Comparison of ENCODE assay signal across 8 cellular contexts in genomic region chr17:17681744-17682292, GRCh38. TPM values are rescaled to one million over a fixed set of nuclear protein-coding genes. Genes with fewer than 3 reads are reported as not detected.
DNase-seq lines count a peak whose midpoint lies in the region; ATAC-seq, FAIRE-seq and TF ChIP-seq lines count a peak whose summit lies in the region.

No MANE protein-coding gene starts in this region.

- POLR2A ChIA-PET in T-cell (lab: Charles Lee): interaction anchor here in 1 of 2 donors (0.7 to 0.8 kb wide), 2 partner anchors 72 to 154 kb away, joined by 3 to 10 read pairs; no protein-coding TSS in a partner anchor

- peaks cover 32 to 44% (median 37%) of the 10 kb centered on the region in 3 donors for H3K4me1 Mint-ChIP-seq in T-cell
- H3K4me1 Mint-ChIP-seq in stimulated activated memory B cell treated with anti-CD40 and anti-IgM and Interleukin-4, amounts not matched to agents 10 μg/mL and 1 μg/mL and 100 μg/mL, for 72 hours: peaks cover 48% of the 10 kb centered on the region

- intact Hi-C loops in left lung (cut with DNase I): loop anchor here in 1 of 2 donors (10.0 kb wide), 1 partner anchor 183 kb away; no protein-coding TSS in a partner anchor

- H3K27ac ChIP-seq in left lung: peak overlapping the region; percentile 91 to 96

- DNase-seq in GM12891 (ENCODE audit: insufficient read length, low spot score) (no peak), T-cell (peak in 25 of 34 experiments; percentile 12 to 48 (median 22)), left lung (peak; percentile 58 to 92), NCI-H226 (no peak), H54 (ENCODE audit: insufficient read length, low spot score) (no peak)
- peak; percentile 40 for DNase-seq in central memory CD4-positive, alpha-beta T cell

- H3K4me3 ChIP-seq in left lung: peak overlapping the region; percentile 57 to 85

- FAIRE-seq in GM12891 (lab: Jason Lieb, UNC) (no peak), H54 (lab: Jason Lieb, UNC) (no peak)

- peaks cover 35 to 43% of the 10 kb centered on the region in 2 donors for H3K4me1 ChIP-seq in left lung

- no peak for TF ChIP-seq CTCF in left lung (IDR thresholded peaks at IDR 0.05)

- CTCF ChIA-PET in T-cell (lab: Charles Lee): interaction anchor here (0.6 to 1.4 kb wide), 8 partner anchors 9 to 351 kb away, joined by 3 to 5 read pairs (median 3); no protein-coding TSS in a partner anchor

- H3K27me3 ChIP-seq in left lung: no peaks in the 10 kb centered on the region

- H3K4me3 Mint-ChIP-seq in T-cell: peak overlapping the region; percentile 81 to 83 (median 81)
- H3K4me3 Mint-ChIP-seq in stimulated activated memory B cell treated with anti-CD40 and anti-IgM and Interleukin-4, amounts not matched to agents 10 μg/mL and 1 μg/mL and 100 μg/mL, for 72 hours: peak overlapping the region; percentile 89

- no peaks in the 10 kb centered on the region for H3K36me3 Mint-ChIP-seq in T-cell
- H3K36me3 Mint-ChIP-seq in stimulated activated memory B cell treated with anti-CD40 and anti-IgM and Interleukin-4, amounts not matched to agents 10 μg/mL and 1 μg/mL and 100 μg/mL, for 72 hours: no peaks in the 10 kb centered on the region

- no peaks in the 10 kb centered on the region for H3K36me3 ChIP-seq in left lung

- H3K27ac Mint-ChIP-seq in T-cell: peak overlapping the region in 1 of 2 donors; percentile 52
- peak overlapping the region; percentile 96 for H3K27ac Mint-ChIP-seq in stimulated activated memory B cell treated with anti-CD40 and anti-IgM and Interleukin-4, amounts not matched to agents 10 μg/mL and 1 μg/mL and 100 μg/mL, for 72 hours

- TF ChIP-seq POLR2A in GM12891 (IDR thresholded peaks at IDR 0.05; ENCODE audit: low read depth, low read length) (peak; percentile 30; the same call in 1 of the 2 replicates), H54 (IDR thresholded peaks at IDR 0.05; ENCODE audit: low read depth, low read length) (no peak; the same call in 1 of the 2 replicates)

- no peaks in the 10 kb centered on the region for H3K9me3 Mint-ChIP-seq in T-cell
- H3K9me3 Mint-ChIP-seq in stimulated activated memory B cell treated with anti-CD40 and anti-IgM and Interleukin-4, amounts not matched to agents 10 μg/mL and 1 μg/mL and 100 μg/mL, for 72 hours: no peaks in the 10 kb centered on the region

- no peaks in the 10 kb centered on the region for H3K27me3 Mint-ChIP-seq in T-cell
- H3K27me3 Mint-ChIP-seq in stimulated activated memory B cell treated with anti-CD40 and anti-IgM and Interleukin-4, amounts not matched to agents 10 μg/mL and 1 μg/mL and 100 μg/mL, for 72 hours: no peaks in the 10 kb centered on the region

- ATAC-seq in HG02588 (IDR thresholded peaks at IDR 0.05; ENCODE audit: unreplicated experiment): peak; percentile 31
- peak; percentile 35 to 53 (median 49) for ATAC-seq in T-cell (replicated peaks in 1 of 4)
- peak; percentile 4 for ATAC-seq in left lung
- ATAC-seq in stimulated activated memory B cell treated with anti-CD40 and anti-IgM and Interleukin-4, amounts not matched to agents 10 μg/mL and 1 μg/mL and 100 μg/mL, for 72 hours: peak; percentile 54

- H3K9me3 ChIP-seq in left lung: no peaks in the 10 kb centered on the region

TF ChIP-seq in GM12891, 5 proteins besides CTCF, POLR2A, EP300 and RAD21:
- TF ChIP-seq PAX5 (IDR thresholded peaks at IDR 0.05; ENCODE audit: insufficient read depth, low read length, severe bottlenecking): no peak
- no peak for TF ChIP-seq POLR2AphosphoS5 (IDR thresholded peaks at IDR 0.05; ENCODE audit: low read depth, low read length)
- TF ChIP-seq TAF1 (IDR thresholded peaks at IDR 0.05; ENCODE audit: low read depth, low read length): no peak
- TF ChIP-seq SPI1 (IDR thresholded peaks at IDR 0.05; ENCODE audit: low read depth, low read length): no peak
- no peak for TF ChIP-seq POU2F2 (IDR thresholded peaks at IDR 0.05; ENCODE audit: low read depth, low read length)

RNA-seq across cellular contexts. Expression of gene RAI1, which starts 0.6 kb away (rescaled TPM):
- polyA plus RNA-seq in GM12891 (2012; ENCODE audit: low read depth, missing spikeins): 7.1 TPM
- total RNA-seq in T-cell: 10 to 100 TPM; 20.1 to 31.2 (median 24.5) TPM
- 10 to 100 TPM; 31.5 to 31.7 TPM for total RNA-seq in left lung

Comparison
In these comparisons a context has a peak if more than half of its experiments do, and no peak if none do; other contexts are left out.
1. DNase-seq: peak in T-cell (25 of 34), central memory CD4-positive, alpha-beta T cell (single experiment) and left lung (2 of 2); none in GM12891 (single experiment), NCI-H226 (single experiment) and H54 (single experiment).
2. ATAC-seq: peak in every context shown above with its lines; median percentile 54 in stimulated activated memory B cell treated with anti-CD40 and anti-IgM and Interleukin-4, amounts not matched to agents 10 μg/mL and 1 μg/mL and 100 μg/mL, for 72 hours; 49 in T-cell; 31 in HG02588; 4 in left lung.